Comparison of ENCODE assay signal across 12 cellular contexts in genomic region chr22:26322179-26322905, GRCh38.
A peak's percentile ranks its signal among the peaks of the same experiment; 100 is the strongest.
DNase-seq lines count a peak whose midpoint lies in the region; ATAC-seq and TF ChIP-seq lines count a peak whose summit lies in the region.
"Had no signal": no experiment of that assay in that cellular context is flagged by ENCODE, and none has a peak within 500 bp of the region (broad histone marks: within the 10 kb centered on the region; RNA-seq: fewer than 3 reads in every experiment).

No MANE protein-coding gene starts in this region.

- H3K36me3 Mint-ChIP-seq in progenitor cell of endocrine pancreas (ENCODE audit: insufficient read depth): no peaks in the 10 kb centered on the region

- intact Hi-C loops in mammary epithelial cell (cut with micrococcal nuclease): loop anchor here (10.0 kb wide), 1 partner anchor 1088 kb away; no protein-coding TSS in a partner anchor

- no peaks in the 10 kb centered on the region for H3K79me2 ChIP-seq in mammary epithelial cell (ENCODE audit: insufficient read depth, low read length)

- no peak overlapping the region for H4K91ac ChIP-seq in neuronal stem cell (ENCODE audit: low read depth, low read length, poor library complexity)

- H3K79me1 ChIP-seq in neuronal stem cell (ENCODE audit: low read depth, low read length): no peaks in the 10 kb centered on the region

- no peak overlapping the region for H2BK5ac ChIP-seq in neuronal stem cell (ENCODE audit: low read length)

- H3K4me2 ChIP-seq in mammary epithelial cell (ENCODE audit: insufficient read depth, low read depth, low read length): peak overlapping the region; percentile 52
- no peak overlapping the region for H3K4me2 ChIP-seq in neuronal stem cell (ENCODE audit: insufficient read depth, low read length, poor library complexity, severe bottlenecking)

- WGBS in mammary epithelial cell (ENCODE audit: low coverage, missing lambda C conversion rate): 56% methylated on average over 11 of the region's 11 CpGs
- WGBS in neuronal stem cell (ENCODE audit: extremely low coverage in 2 of 2, insufficient read length in 2 of 2, insufficient replicate concordance in 1 of 2), 2 donors: no CpG with 5 or more reads among the region's 11 CpGs

- H3K9ac ChIP-seq in mammary epithelial cell (ENCODE audit: insufficient read depth, low read length) (no peak overlapping the region), neuronal stem cell (ENCODE audit: low read depth, low read length, poor library complexity) (no peak overlapping the region)

- CTCF ChIA-PET in mammary epithelial cell (lab: Charles Lee; ENCODE audit: low non-redundant PET): no interaction called here

- H3K14ac ChIP-seq in neuronal stem cell (ENCODE audit: low read length): no peak overlapping the region

- TF ChIP-seq CTCF in mammary epithelial cell (conservative IDR thresholded peaks at IDR 0.05 in 1 of 2, IDR thresholded peaks at IDR 0.05 in 1 of 2; ENCODE audit: extremely low read depth in 1 of 2, insufficient read depth in 1 of 2, low read depth in 1 of 2, low read length in 2 of 2) (no peak), progenitor cell of endocrine pancreas (IDR thresholded peaks at IDR 0.05; ENCODE audit: unreplicated experiment) (no peak)

- H3K4me3 ChIP-seq in MG63 (no peak overlapping the region), mammary epithelial cell (replicated peaks in 1 of 3; ENCODE audit: insufficient read depth in 1 of 3, low read depth in 2 of 3, low read length in 3 of 3) (no peak overlapping the region), neuronal stem cell (ENCODE audit: low read length in 2 of 2) (no peak overlapping the region)
- H3K4me3 ChIP-seq: adrenal gland, gastroesophageal sphincter had no signal

- no peak overlapping the region for H3K4ac ChIP-seq in neuronal stem cell (ENCODE audit: low read length)

- H3K27ac ChIP-seq in mammary epithelial cell (ENCODE audit: insufficient read depth, low read depth, low read length) (no peak overlapping the region), neuronal stem cell (replicated peaks; ENCODE audit: low read length) (no peak overlapping the region)
- H3K27ac ChIP-seq: adrenal gland, gastroesophageal sphincter had no signal

- H3K23ac ChIP-seq in neuronal stem cell (ENCODE audit: low read depth, low read length, poor library complexity): no peak overlapping the region

- peaks cover 17% of the 10 kb centered on the region for H3K4me1 ChIP-seq in mammary epithelial cell (ENCODE audit: insufficient read depth, low read length)
- peaks cover 0 to 2% of the 10 kb centered on the region in 2 donors for H3K4me1 ChIP-seq in neuronal stem cell (ENCODE audit: control insufficient read depth in 2 of 2, insufficient read depth in 1 of 2, low read depth in 1 of 2, low read length in 2 of 2)
- H3K4me1 ChIP-seq: adrenal gland had no signal

- no peak overlapping the region for H4K8ac ChIP-seq in neuronal stem cell (ENCODE audit: low read depth, low read length)

- H3K9me3 ChIP-seq in MG63 (no peaks in the 10 kb centered on the region), mammary epithelial cell (replicated peaks; ENCODE audit: insufficient read depth, low read length) (no peaks in the 10 kb centered on the region), neuronal stem cell (replicated peaks in 1 of 2; ENCODE audit: control insufficient read depth in 2 of 2, insufficient read depth in 1 of 2, low read depth in 1 of 2, low read length in 2 of 2) (peaks cover 0 to 2% of the 10 kb centered on the region in 2 donors)
- H3K9me3 ChIP-seq: adrenal gland, gastroesophageal sphincter had no signal

- DNase-seq in EL: peak; percentile 100
- peak; percentile 89 for DNase-seq in MG63
- DNase-seq in mammary epithelial cell: peak; percentile 92
- DNase-seq in myocyte (ENCODE audit: low read depth): peak; percentile 91
- DNase-seq in neuronal stem cell (ENCODE audit: low spot score): no peak
- no peak for DNase-seq in progenitor cell of endocrine pancreas (ENCODE audit: low spot score, unreplicated experiment)
- DNase-seq in hypothalamus (lab: John Stamatoyannopoulos, UW): no peak
- DNase-seq: activated CD4-positive, alpha-beta T cell treated with anti-CD3 and anti-CD28 coated beads, Interleukin-2, amount 50 U/mL, for 48 hours; adrenal gland; stimulated activated naive CD8-positive, alpha-beta T cell treated with anti-CD3 and anti-CD28 coated beads, Interleukin-15, Interleukin-2, amounts not matched to agents 100 U/mL and 50 U/mL, for 24 hours had no signal

- H3K27me3 Mint-ChIP-seq in progenitor cell of endocrine pancreas: peaks cover 7% of the 10 kb centered on the region

- H3K18ac ChIP-seq in neuronal stem cell (ENCODE audit: low read length): no peak overlapping the region

- in situ Hi-C loops in mammary epithelial cell (cut with MboI; ENCODE audit: low sequenced_read_pairs in 2 of 2): no loop called here

- dilution Hi-C loops in mammary epithelial cell (cut with HindIII; ENCODE audit: low sequenced_read_pairs): no loop called here

- H2BK15ac ChIP-seq in neuronal stem cell (ENCODE audit: low read length): no peak overlapping the region

- no peak overlapping the region for H3K4me3 Mint-ChIP-seq in progenitor cell of endocrine pancreas (ENCODE audit: low read depth)

- H2AK5ac ChIP-seq in neuronal stem cell (ENCODE audit: low read depth, low read length): no peak overlapping the region

- no peaks in the 10 kb centered on the region for H3K36me3 ChIP-seq in MG63
- no peaks in the 10 kb centered on the region for H3K36me3 ChIP-seq in mammary epithelial cell (ENCODE audit: insufficient read depth, low read length)
- no peaks in the 10 kb centered on the region for H3K36me3 ChIP-seq in neuronal stem cell (replicated peaks in 1 of 2; ENCODE audit: control insufficient read depth in 2 of 2, insufficient read depth in 2 of 2, low read length in 2 of 2)
- H3K36me3 ChIP-seq: adrenal gland, gastroesophageal sphincter had no signal

- H2AFZ ChIP-seq in mammary epithelial cell (ENCODE audit: low read depth, low read length): peak overlapping the region; percentile 50
- H2AFZ ChIP-seq in neuronal stem cell (ENCODE audit: low read length): no peak overlapping the region

- H2BK12ac ChIP-seq in neuronal stem cell (ENCODE audit: low read length): no peak overlapping the region

- ATAC-seq in HG02884 (IDR thresholded peaks at IDR 0.05; ENCODE audit: unreplicated experiment): no peak
- ATAC-seq: stimulated activated naive CD8-positive, alpha-beta T cell treated with anti-CD3 and anti-CD28 coated beads, Interleukin-15, Interleukin-2, amounts not matched to agents 100 U/mL and 50 U/mL, for 24 hours had no signal

- H3K27ac Mint-ChIP-seq in progenitor cell of endocrine pancreas: no peak overlapping the region

- H2BK120ac ChIP-seq in neuronal stem cell (ENCODE audit: low read depth, low read length): no peak overlapping the region

- H3K27me3 ChIP-seq in MG63: no peaks in the 10 kb centered on the region
- H3K27me3 ChIP-seq in mammary epithelial cell (ENCODE audit: insufficient read depth, low read length): no peaks in the 10 kb centered on the region
- H3K27me3 ChIP-seq in neuronal stem cell (ENCODE audit: control insufficient read depth in 3 of 3, insufficient read depth in 3 of 3, low read depth in 1 of 3, low read length in 3 of 3): peaks cover 0 to 14% (median 0%) of the 10 kb centered on the region in 3 experiments

- H4K20me1 ChIP-seq in mammary epithelial cell (ENCODE audit: insufficient read depth, low read length): no peaks in the 10 kb centered on the region

- no peaks in the 10 kb centered on the region for H3K4me1 Mint-ChIP-seq in progenitor cell of endocrine pancreas (ENCODE audit: low read depth)

- BruUV-seq in mammary epithelial cell (replicated peaks; lab: Mats Ljungman, UMichigan): no TSS peak

- H3K9me3 Mint-ChIP-seq in progenitor cell of endocrine pancreas (ENCODE audit: low read depth): no peaks in the 10 kb centered on the region

Comparison
In these comparisons a context has a peak if more than half of its experiments do, and no peak if none do; other contexts are left out.
1. DNase-seq: peak in EL (single experiment), MG63 (single experiment), mammary epithelial cell (single experiment) and myocyte (single experiment); none in neuronal stem cell (single experiment), progenitor cell of endocrine pancreas (single experiment) and hypothalamus (0 of 51).